1 cellular context compared by ENCODE assay signal in the genomic region with DNA sequence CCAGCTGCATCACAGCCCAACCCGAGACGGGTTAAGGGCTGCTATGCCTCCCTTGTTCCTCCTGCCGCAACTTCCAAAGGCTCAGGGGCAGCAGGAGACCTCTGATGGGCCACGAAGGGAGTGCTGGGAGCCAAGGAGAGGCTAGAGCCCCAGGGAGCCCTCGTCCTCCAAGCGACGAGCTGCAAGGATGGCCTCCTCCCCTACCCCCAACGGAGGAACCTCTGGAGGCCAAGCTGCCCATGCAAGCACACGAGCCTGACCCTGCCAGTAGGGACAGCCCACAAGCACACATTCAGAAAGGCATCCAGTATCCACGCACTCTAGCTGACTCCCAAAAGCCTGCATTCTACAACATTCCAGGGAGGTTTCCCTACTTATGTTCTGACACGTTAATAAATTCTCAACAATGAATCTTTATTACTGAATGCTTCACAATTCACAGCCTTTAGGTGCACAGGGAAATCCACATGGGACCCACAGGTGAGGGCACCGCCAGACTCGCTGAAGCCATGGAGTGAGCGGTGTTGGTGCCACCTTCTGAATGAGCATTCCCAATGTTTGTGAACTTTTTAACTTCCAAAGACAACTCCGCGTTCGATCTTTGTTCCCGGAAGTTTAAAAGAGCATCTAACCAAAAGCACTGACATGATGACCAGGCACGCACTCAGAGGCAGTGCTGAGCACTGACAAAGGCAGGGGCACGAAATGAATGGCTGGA.
TF ChIP-seq lines count a peak whose summit lies in the region.

No MANE protein-coding gene starts in this region.

TF ChIP-seq in WTC11, 78 proteins besides CTCF, POLR2A, EP300 and RAD21 (continued from another document):
- TF ChIP-seq, protein P1, sequence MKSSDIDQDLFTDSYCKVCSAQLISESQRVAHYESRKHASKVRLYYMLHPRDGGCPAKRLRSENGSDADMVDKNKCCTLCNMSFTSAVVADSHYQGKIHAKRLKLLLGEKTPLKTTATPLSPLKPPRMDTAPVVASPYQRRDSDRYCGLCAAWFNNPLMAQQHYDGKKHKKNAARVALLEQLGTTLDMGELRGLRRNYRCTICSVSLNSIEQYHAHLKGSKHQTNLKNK (CRISPR knock-in tag; IDR thresholded peaks at IDR 0.05): no peak
- TF ChIP-seq FOXP1 (CRISPR knock-in tag; IDR thresholded peaks at IDR 0.05; ENCODE audit: borderline replicate concordance) (no peak), ZNF263 (CRISPR knock-in tag; IDR thresholded peaks at IDR 0.05; ENCODE audit: low read depth) (no peak)
- TF ChIP-seq, protein P2, sequence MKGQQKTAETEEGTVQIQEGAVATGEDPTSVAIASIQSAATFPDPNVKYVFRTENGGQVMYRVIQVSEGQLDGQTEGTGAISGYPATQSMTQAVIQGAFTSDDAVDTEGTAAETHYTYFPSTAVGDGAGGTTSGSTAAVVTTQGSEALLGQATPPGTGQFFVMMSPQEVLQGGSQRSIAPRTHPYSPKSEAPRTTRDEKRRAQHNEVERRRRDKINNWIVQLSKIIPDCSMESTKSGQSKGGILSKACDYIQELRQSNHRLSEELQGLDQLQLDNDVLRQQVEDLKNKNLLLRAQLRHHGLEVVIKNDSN (CRISPR knock-in tag; IDR thresholded peaks at IDR 0.05): no peak
- TF ChIP-seq, protein P3, sequence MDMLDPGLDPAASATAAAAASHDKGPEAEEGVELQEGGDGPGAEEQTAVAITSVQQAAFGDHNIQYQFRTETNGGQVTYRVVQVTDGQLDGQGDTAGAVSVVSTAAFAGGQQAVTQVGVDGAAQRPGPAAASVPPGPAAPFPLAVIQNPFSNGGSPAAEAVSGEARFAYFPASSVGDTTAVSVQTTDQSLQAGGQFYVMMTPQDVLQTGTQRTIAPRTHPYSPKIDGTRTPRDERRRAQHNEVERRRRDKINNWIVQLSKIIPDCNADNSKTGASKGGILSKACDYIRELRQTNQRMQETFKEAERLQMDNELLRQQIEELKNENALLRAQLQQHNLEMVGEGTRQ (CRISPR knock-in tag; IDR thresholded peaks at IDR 0.05): no peak
TF ChIP-seq in WTC11: peak in this region for 0.
